25 cellular contexts compared by ENCODE assay signal in genomic region chr1:197788741-197789476, GRCh38.
"Had no signal": no experiment of that assay in that cellular context is flagged by ENCODE, and none has a peak within 500 bp of the region (broad histone marks: within the 10 kb centered on the region; RNA-seq: fewer than 3 reads in every experiment).

No MANE protein-coding gene starts in this region.

- H3K4me2 ChIP-seq: neural progenitor cell had no signal

- H3K4me1 Mint-ChIP-seq: immature natural killer cell, nephron, neural progenitor cell had no signal

- H3K4me3 ChIP-seq: dorsolateral prefrontal cortex, left ventricle myocardium inferior, lower lobe of right lung, neural progenitor cell, ovary, right lobe of liver, stomach, thyroid gland had no signal

- H3K9me3 Mint-ChIP-seq: immature natural killer cell, nephron, neural progenitor cell had no signal

- DNase-seq: cerebellar nuclear complex; dorsolateral prefrontal cortex; effector CD4-positive, alpha-beta T cell; hypothalamus; immature natural killer cell; islet precursor cell; kidney glomerular epithelial cell; left colon; left ventricle myocardium inferior; lower lobe of right lung; nucleus accumbens; ovary; right lobe of liver; small intestine; stimulated activated CD4-positive, alpha-beta T cell treated with anti-CD3 and anti-CD28 coated beads, Interleukin-15, amount 100 ng/mL, for 24 hours; stimulated activated CD4-positive, alpha-beta T cell treated with anti-CD3 and anti-CD28 coated beads, Interleukin-4, amount 100 ng/mL, for 1 hour; stimulated activated CD8-positive, alpha-beta memory T cell treated with anti-CD3 and anti-CD28 coated beads, Interleukin-4, amount 100 ng/mL, for 48 hours; stomach; thyroid gland; trophoblast cell had no signal

- H3K9ac ChIP-seq: neural progenitor cell had no signal

- ATAC-seq: left colon had no signal

- H3K27ac Mint-ChIP-seq: immature natural killer cell, nephron, neural progenitor cell, progenitor cell of endocrine pancreas had no signal

- H3K27ac ChIP-seq: dorsolateral prefrontal cortex, left ventricle myocardium inferior, lower lobe of right lung, neural progenitor cell, ovary, right lobe of liver, stomach, thyroid gland had no signal

- FAIRE-seq: colon, frontal cortex, small intestine had no signal

- H2AFZ ChIP-seq: neural progenitor cell had no signal

- H3K36me3 Mint-ChIP-seq: immature natural killer cell, neural progenitor cell had no signal

- H3K36me3 ChIP-seq: left ventricle myocardium inferior, lower lobe of right lung, neural progenitor cell, ovary, right lobe of liver, stomach, thyroid gland had no signal

- H3K9me3 ChIP-seq: lower lobe of right lung, ovary, right lobe of liver, stomach, thyroid gland had no signal

- H3K4me1 ChIP-seq: left ventricle myocardium inferior, lower lobe of right lung, neural progenitor cell, right lobe of liver, stomach, thyroid gland had no signal

- H3K27me3 ChIP-seq: dorsolateral prefrontal cortex, neural progenitor cell, right lobe of liver, stomach, thyroid gland had no signal

- H3K4me3 Mint-ChIP-seq: immature natural killer cell, nephron, neural progenitor cell had no signal

- H3K27me3 Mint-ChIP-seq: progenitor cell of endocrine pancreas had no signal
